Comparison of ENCODE assay signal across 8 cellular contexts in genomic region chr6:47655719-47656595, GRCh38.
DNase-seq lines count a peak whose midpoint lies in the region; ATAC-seq and TF ChIP-seq lines count a peak whose summit lies in the region.
"Had no signal": no experiment of that assay in that cellular context is flagged by ENCODE, and none has a peak within 500 bp of the region (broad histone marks: within the 10 kb centered on the region; RNA-seq: fewer than 3 reads in every experiment).

No MANE protein-coding gene starts in this region.

- ATAC-seq in GM21423 (IDR thresholded peaks at IDR 0.05; ENCODE audit: unreplicated experiment) (peak; percentile 56), GM18505 (IDR thresholded peaks at IDR 0.05; ENCODE audit: unreplicated experiment) (no peak), HG02938 (IDR thresholded peaks at IDR 0.05; ENCODE audit: unreplicated experiment) (no peak)

- H3K36me3 Mint-ChIP-seq in nephron progenitor cell (ENCODE audit: low read depth) = no peaks in the 10 kb centered on the region

- peak; percentile 85 for DNase-seq in MV-4-11 (lab: John Stamatoyannopoulos, UW)
- peak; percentile 48 for DNase-seq in adipocyte (ENCODE audit: low read depth)
- peak; percentile 21 for DNase-seq in nephron progenitor cell
- no peak for DNase-seq in NCI-H1048 (lab: John Stamatoyannopoulos, UW)

- no peak for TF ChIP-seq POLR2A in GM18505 (IDR thresholded peaks at IDR 0.05; ENCODE audit: borderline replicate concordance, extremely low read depth, insufficient read depth, insufficient read length)

- no peaks in the 10 kb centered on the region for H3K27me3 Mint-ChIP-seq in nephron progenitor cell (ENCODE audit: low read depth, poor library complexity)

- H3K9me3 Mint-ChIP-seq in nephron progenitor cell = no peaks in the 10 kb centered on the region

- H3K36me3 ChIP-seq in adipocyte (ENCODE audit: control insufficient read depth, insufficient read depth, low read length, severe bottlenecking) = no peaks in the 10 kb centered on the region

- H3K4me1 ChIP-seq in adipocyte (ENCODE audit: control insufficient read depth, insufficient read depth, low read length) = peaks cover 9% of the 10 kb centered on the region

- H3K27ac Mint-ChIP-seq in nephron progenitor cell = no peak overlapping the region

- no peak overlapping the region for H3K4me3 ChIP-seq in adipocyte (ENCODE audit: low read length)

- TF ChIP-seq CTCF in nephron progenitor cell (IDR thresholded peaks at IDR 0.05) = no peak

- H3K27me3 ChIP-seq in adipocyte (replicated peaks; ENCODE audit: control insufficient read depth, insufficient read depth, low read length) = peaks cover 4% of the 10 kb centered on the region

- H3K4me1 Mint-ChIP-seq in nephron progenitor cell = peaks cover 6% of the 10 kb centered on the region

- H3K9me3 ChIP-seq in adipocyte (ENCODE audit: control insufficient read depth, low read length) = no peaks in the 10 kb centered on the region

- H3K4me3 Mint-ChIP-seq in nephron progenitor cell = no peak overlapping the region

- H3K9ac ChIP-seq in adipocyte (ENCODE audit: low read length) = no peak overlapping the region
- H3K9ac ChIP-seq: KMS-11 had no signal
